2 cellular contexts compared by ENCODE assay signal in genomic region chr12:70359458-70360197, GRCh38.
TF ChIP-seq lines count a peak whose summit lies in the region.

No MANE protein-coding gene starts in this region.

TF ChIP-seq in HepG2, 621 proteins besides CTCF, POLR2A, EP300 and RAD21:
- TF ChIP-seq ZNF879 (CRISPR knock-in tag; IDR thresholded peaks at IDR 0.05): no peak
- TF ChIP-seq ZNF83 (CRISPR knock-in tag; IDR thresholded peaks at IDR 0.05; ENCODE audit: borderline replicate concordance): no peak
- peak; percentile 83 to 90 for TF ChIP-seq MAFK (conservative IDR thresholded peaks at IDR 0.05 in 1 of 2, IDR thresholded peaks at IDR 0.05 in 1 of 2; ENCODE audit: low read length in 2 of 2)
- no peak for TF ChIP-seq ZNF780A (CRISPR knock-in tag; IDR thresholded peaks at IDR 0.05)
- TF ChIP-seq MAFF (IDR thresholded peaks at IDR 0.05; ENCODE audit: low read depth, low read length): peak; percentile 86
- TF ChIP-seq HES4 (CRISPR knock-in tag; IDR thresholded peaks at IDR 0.05; ENCODE audit: borderline replicate concordance): no peak

TF ChIP-seq in H1, 55 proteins besides CTCF, POLR2A, EP300 and RAD21:
- no peak for TF ChIP-seq KDM1A (IDR thresholded peaks at IDR 0.05; ENCODE audit: borderline replicate concordance, low read length)
- no peak for TF ChIP-seq GTF2F1 (IDR thresholded peaks at IDR 0.05; ENCODE audit: borderline replicate concordance, low read depth, low read length)
- TF ChIP-seq YY1 (IDR thresholded peaks at IDR 0.05; ENCODE audit: low read depth, low read length): no peak
- no peak for TF ChIP-seq BRCA1 (IDR thresholded peaks at IDR 0.05; ENCODE audit: low read depth, low read length)
- TF ChIP-seq MAFK (IDR thresholded peaks at IDR 0.05; ENCODE audit: low read depth, low read length): peak; percentile 16; the same call in 1 of the 2 replicates
- no peak for TF ChIP-seq CBX5 (IDR thresholded peaks at IDR 0.05; ENCODE audit: low read depth, low read length)
